Comparison of ENCODE assay signal across 31 cellular contexts in genomic region chr5:74094779-74095108, GRCh38.
"Had no signal": no experiment of that assay in that cellular context is flagged by ENCODE, and none has a peak within 500 bp of the region (broad histone marks: within the 10 kb centered on the region; RNA-seq: fewer than 3 reads in every experiment).

No MANE protein-coding gene starts in this region.

- H3K36me3 Mint-ChIP-seq: naive B cell; natural killer cell; stimulated activated memory B cell treated with anti-CD40 and anti-IgM and Interleukin-4, amounts not matched to agents 10 μg/mL and 1 μg/mL and 100 μg/mL, for 72 hours had no signal

- H3K27ac Mint-ChIP-seq: naive B cell; natural killer cell; nephron progenitor cell; progenitor cell of endocrine pancreas; stimulated activated memory B cell treated with anti-CD40 and anti-IgM and Interleukin-4, amounts not matched to agents 10 μg/mL and 1 μg/mL and 100 μg/mL, for 72 hours; stimulated activated naive CD8-positive, alpha-beta T cell treated with anti-CD3 and anti-CD28 coated beads, Interleukin-15, amount 100 ng/mL, for 72 hours had no signal

- H3K4me1 Mint-ChIP-seq: naive B cell; natural killer cell; neural crest cell; stimulated activated memory B cell treated with anti-CD40 and anti-IgM and Interleukin-4, amounts not matched to agents 10 μg/mL and 1 μg/mL and 100 μg/mL, for 72 hours; stimulated activated naive CD8-positive, alpha-beta T cell treated with anti-CD3 and anti-CD28 coated beads, Interleukin-15, amount 100 ng/mL, for 72 hours had no signal

- H3K27ac ChIP-seq: neutrophil, parathyroid adenoma, right lobe of liver, sigmoid colon, skin epidermis, spleen, suprapubic skin, testis, tibial artery, transverse colon, upper lobe of left lung, vagina had no signal

- H3K36me3 ChIP-seq: neutrophil, right lobe of liver, sigmoid colon, spleen, suprapubic skin, tibial artery, transverse colon, upper lobe of left lung, vagina had no signal

- H3K9me3 ChIP-seq: neutrophil, right lobe of liver, suprapubic skin, testis, transverse colon, vagina had no signal

- DNase-seq: naive B cell; natural killer cell; nephron progenitor cell; posterior cingulate gyrus; right cardiac atrium; right lobe of liver; sigmoid colon; spleen; stimulated activated CD4-positive, alpha-beta T cell treated with anti-CD3 and anti-CD28 coated beads, Interleukin-12 subunit alpha, Interleukin-12 subunit beta, amount 100 ng/mL, for 4 hours; stimulated activated CD4-positive, alpha-beta T cell treated with anti-CD3 and anti-CD28 coated beads, Interleukin-1b, Interleukin-23, amount 100 ng/mL, for 48 hours; stimulated activated CD4-positive, alpha-beta T cell treated with anti-CD3 and anti-CD28 coated beads, Interleukin-4, amount 100 ng/mL, for 1 hour; stimulated activated CD4-positive, alpha-beta T cell treated with anti-CD3 and anti-CD28 coated beads, Interleukin-4, amount 100 ng/mL, for 4 hours; stimulated activated CD8-positive, alpha-beta memory T cell treated with anti-CD3 and anti-CD28 coated beads, Interleukin-4, amount 100 ng/mL, for 48 hours; stimulated activated naive CD4-positive, alpha-beta T cell; stimulated activated naive CD8-positive, alpha-beta T cell treated with anti-CD3 and anti-CD28 coated beads, Interleukin-15, amount 100 ng/mL, for 72 hours; stimulated activated naive CD8-positive, alpha-beta T cell treated with anti-CD3 and anti-CD28 coated beads, Interleukin-15, Interleukin-2, amounts not matched to agents 100 U/mL and 50 U/mL, for 24 hours; substantia nigra; testis; tibial artery; transverse colon; upper lobe of left lung had no signal

- ATAC-seq: natural killer cell; right cardiac atrium; right lobe of liver; stimulated activated memory B cell treated with anti-CD40 and anti-IgM and Interleukin-4, amounts not matched to agents 10 μg/mL and 1 μg/mL and 100 μg/mL, for 72 hours; stimulated activated naive CD8-positive, alpha-beta T cell treated with anti-CD3 and anti-CD28 coated beads, Interleukin-15, amount 100 ng/mL, for 72 hours; stimulated activated naive CD8-positive, alpha-beta T cell treated with anti-CD3 and anti-CD28 coated beads, Interleukin-15, Interleukin-2, amounts not matched to agents 100 U/mL and 50 U/mL, for 24 hours had no signal

- H3K27me3 ChIP-seq: neutrophil, right lobe of liver, sigmoid colon, spleen, suprapubic skin, testis, tibial artery, transverse colon, upper lobe of left lung, vagina had no signal

- H3K27me3 Mint-ChIP-seq: naive B cell; progenitor cell of endocrine pancreas; stimulated activated memory B cell treated with anti-CD40 and anti-IgM and Interleukin-4, amounts not matched to agents 10 μg/mL and 1 μg/mL and 100 μg/mL, for 72 hours had no signal

- H3K4me3 Mint-ChIP-seq: naive B cell; natural killer cell; nephron progenitor cell; neural crest cell; stimulated activated memory B cell treated with anti-CD40 and anti-IgM and Interleukin-4, amounts not matched to agents 10 μg/mL and 1 μg/mL and 100 μg/mL, for 72 hours; stimulated activated naive CD8-positive, alpha-beta T cell treated with anti-CD3 and anti-CD28 coated beads, Interleukin-15, amount 100 ng/mL, for 72 hours had no signal

- H3K4me1 ChIP-seq: parathyroid adenoma, right lobe of liver, suprapubic skin, testis, upper lobe of left lung had no signal

- H3K4me3 ChIP-seq: right lobe of liver, sigmoid colon, skin epidermis, smooth muscle cell, spleen, suprapubic skin, testis, tibial artery, transverse colon, upper lobe of left lung, vagina had no signal

- FAIRE-seq: urothelium cell line had no signal
